Comparison of ENCODE assay signal across 12 cellular contexts in genomic region chr7:115724400-115725056, GRCh38.
DNase-seq lines count a peak whose midpoint lies in the region; ATAC-seq, FAIRE-seq and TF ChIP-seq lines count a peak whose summit lies in the region.
"Had no signal": no experiment of that assay in that cellular context is flagged by ENCODE, and none has a peak within 500 bp of the region (broad histone marks: within the 10 kb centered on the region; RNA-seq: fewer than 3 reads in every experiment).

No MANE protein-coding gene starts in this region.

- H3K27me3 ChIP-seq in bronchial epithelial cell (ENCODE audit: control insufficient read depth, insufficient read depth, low read length), result no peaks in the 10 kb centered on the region
- no peaks in the 10 kb centered on the region for H3K27me3 ChIP-seq in Karpas-422 (ENCODE audit: low read length)
- H3K27me3 ChIP-seq: BLaER1 treated with 17β-estradiol and CSF1 and Interleukin-3, amounts not matched to agents 10 nM and 100 nM; SJSA1 had no signal

- no peaks in the 10 kb centered on the region for H3K9me2 ChIP-seq in Karpas-422 (replicated peaks; ENCODE audit: insufficient read depth, low read length)

- H3K36me3 ChIP-seq in bronchial epithelial cell (ENCODE audit: control insufficient read depth, insufficient read depth, low read length) (no peaks in the 10 kb centered on the region), Karpas-422 (ENCODE audit: insufficient read depth, low read length) (no peaks in the 10 kb centered on the region)
- H3K36me3 ChIP-seq: BLaER1 treated with 17β-estradiol and CSF1 and Interleukin-3, amounts not matched to agents 10 nM and 100 nM; SJSA1 had no signal

- H3K9me3 ChIP-seq in Karpas-422 (ENCODE audit: low read length), result peaks cover 15% of the 10 kb centered on the region; the same call in 1 of the 2 replicates
- H3K9me3 ChIP-seq: BLaER1 treated with 17β-estradiol and CSF1 and Interleukin-3, amounts not matched to agents 10 nM and 100 nM; SJSA1 had no signal

- H4K20me1 ChIP-seq in Karpas-422 (ENCODE audit: insufficient read depth, low read depth, low read length), result no peaks in the 10 kb centered on the region
- H4K20me1 ChIP-seq: BLaER1 treated with 17β-estradiol and CSF1 and Interleukin-3, amounts not matched to agents 10 nM and 100 nM had no signal

- H3K79me2 ChIP-seq in Karpas-422 (ENCODE audit: low read length), result no peaks in the 10 kb centered on the region

- no peak overlapping the region for H3K27ac ChIP-seq in Karpas-422 (ENCODE audit: low read length)
- H3K27ac ChIP-seq: BLaER1 treated with 17β-estradiol and CSF1 and Interleukin-3, amounts not matched to agents 10 nM and 100 nM; SJSA1 had no signal

- no peak overlapping the region for H2AFZ ChIP-seq in Karpas-422 (ENCODE audit: low read length)

- no peak overlapping the region for H3K4me3 ChIP-seq in bronchial epithelial cell (ENCODE audit: low read depth, low read length)
- no peak overlapping the region for H3K4me3 ChIP-seq in Karpas-422 (ENCODE audit: low read length)
- H3K4me3 ChIP-seq: BLaER1 treated with 17β-estradiol and CSF1 and Interleukin-3, amounts not matched to agents 10 nM and 100 nM; SJSA1 had no signal

- H3K4me1 ChIP-seq in Karpas-422 (ENCODE audit: low read length), result no peaks in the 10 kb centered on the region
- H3K4me1 ChIP-seq: SJSA1 had no signal

- no peak for TF ChIP-seq CTCF in bronchial epithelial cell (IDR thresholded peaks at IDR 0.05; ENCODE audit: insufficient read depth, low read length, severe bottlenecking)

- ATAC-seq in GM19463 (IDR thresholded peaks at IDR 0.05; ENCODE audit: unreplicated experiment), result no peak

- H3K9ac ChIP-seq in Karpas-422 (ENCODE audit: low read length), result no peak overlapping the region
- H3K9ac ChIP-seq: BLaER1 treated with 17β-estradiol and CSF1 and Interleukin-3, amounts not matched to agents 10 nM and 100 nM had no signal

- peak; percentile 97 for DNase-seq in DMS153 (lab: John Stamatoyannopoulos, UW)
- DNase-seq in NCI-H1105 treated with DMSO at 0.1 percent for 48 hours (lab: John Stamatoyannopoulos, UW), result peak; percentile 98
- peak; percentile 48 to 68 for DNase-seq in NCI-H446 (lab: John Stamatoyannopoulos, UW)
- DNase-seq in bronchial epithelial cell (ENCODE audit: low read depth), result peak; percentile 34
- DNase-seq in foreskin melanocyte, result no peak
- DNase-seq in hippocampal formation (lab: John Stamatoyannopoulos, UW), result no peak
- DNase-seq in Karpas-422, result no peak
- DNase-seq: activated T-cell treated with anti-CD3 and anti-CD28 coated beads, Interleukin-2, amount 50 U/mL, for 24 hours; NCI-H2227 treated with DMSO at 0.1 percent for 48 hours had no signal

- H3K4me2 ChIP-seq in Karpas-422 (ENCODE audit: low read depth, low read length, poor library complexity, severe bottlenecking), result no peak overlapping the region
- H3K4me2 ChIP-seq: BLaER1 treated with 17β-estradiol and CSF1 and Interleukin-3, amounts not matched to agents 10 nM and 100 nM had no signal

- FAIRE-seq in bronchial epithelial cell (lab: Jason Lieb, UNC), result no peak

Comparison
In these comparisons a context has a peak if more than half of its experiments do, and no peak if none do; other contexts are left out.
1. DNase-seq: peak in DMS153 (single experiment), NCI-H1105 treated with DMSO at 0.1 percent for 48 hours (single experiment), NCI-H446 (2 of 2) and bronchial epithelial cell (single experiment); none in foreskin melanocyte (single experiment), hippocampal formation (0 of 2) and Karpas-422 (single experiment).